Comparison of ENCODE assay signal across 10 cellular contexts in genomic region chr2:62307469-62308389, GRCh38.
DNase-seq lines count a peak whose midpoint lies in the region; ATAC-seq and TF ChIP-seq lines count a peak whose summit lies in the region.
"Had no signal": no experiment of that assay in that cellular context is flagged by ENCODE, and none has a peak within 500 bp of the region (broad histone marks: within the 10 kb centered on the region; RNA-seq: fewer than 3 reads in every experiment).

No MANE protein-coding gene starts in this region.

- H3K27me3 ChIP-seq in CD4-positive, alpha-beta memory T cell (ENCODE audit: insufficient read depth, low read length): no peaks in the 10 kb centered on the region
- H3K27me3 ChIP-seq in colonic mucosa (no peaks in the 10 kb centered on the region), neutrophil (no peaks in the 10 kb centered on the region)

- no peaks in the 10 kb centered on the region for H3K36me3 Mint-ChIP-seq in CD4-positive, alpha-beta memory T cell

- TF ChIP-seq CTCF in colonic mucosa (IDR thresholded peaks at IDR 0.05) (no peak), neutrophil (IDR thresholded peaks at IDR 0.05) (no peak)

- peaks cover 54 to 83% (median 66%) of the 10 kb centered on the region in 4 donors for H3K4me1 Mint-ChIP-seq in CD4-positive, alpha-beta memory T cell

- no peaks in the 10 kb centered on the region for H3K27me3 Mint-ChIP-seq in CD4-positive, alpha-beta memory T cell

- peak overlapping the region; percentile 2 for H3K27ac ChIP-seq in CD4-positive, alpha-beta memory T cell (ENCODE audit: low read depth, low read length)
- peak overlapping the region; percentile 72 for H3K27ac ChIP-seq in colonic mucosa
- H3K27ac ChIP-seq in neutrophil: peak overlapping the region; percentile 96

- no peaks in the 10 kb centered on the region for H3K9me3 Mint-ChIP-seq in CD4-positive, alpha-beta memory T cell

- no peak for TF ChIP-seq EP300 in Ishikawa (IDR thresholded peaks at IDR 0.05; ENCODE audit: borderline replicate concordance)

- H3K36me3 ChIP-seq in CD4-positive, alpha-beta memory T cell (ENCODE audit: insufficient read depth, low read length): no peaks in the 10 kb centered on the region
- H3K36me3 ChIP-seq in colonic mucosa (no peaks in the 10 kb centered on the region), neutrophil (no peaks in the 10 kb centered on the region)

- peak overlapping the region in 3 of 8 donors; percentile 30 to 75 (median 61) for H3K4me3 Mint-ChIP-seq in CD4-positive, alpha-beta memory T cell

- no peak overlapping the region for H3K9ac ChIP-seq in colonic mucosa (ENCODE audit: low read depth in 2 of 2, low read length in 2 of 2)
- H3K9ac ChIP-seq: SK-N-SH had no signal

- no peak for TF ChIP-seq RAD21 in Ishikawa (IDR thresholded peaks at IDR 0.05; ENCODE audit: low read depth)

- no peak for DNase-seq in CD4-positive, alpha-beta memory T cell
- DNase-seq in colonic mucosa (peak; percentile 78), HuH-7 (ENCODE audit: low spot score) (no peak), NCI-H526 (lab: John Stamatoyannopoulos, UW) (no peak), pons (ENCODE audit: low spot score) (no peak)
- DNase-seq: effector CD8-positive, alpha-beta T cell; SK-N-SH had no signal

- CTCF ChIA-PET in CD4-positive, alpha-beta memory T cell (lab: Charles Lee; ENCODE audit: partially characterized antibody): no interaction called here

- H3K9me3 ChIP-seq in CD4-positive, alpha-beta memory T cell (ENCODE audit: control insufficient read depth in 1 of 2, low read length in 2 of 2): no peaks in the 10 kb centered on the region
- no peaks in the 10 kb centered on the region for H3K9me3 ChIP-seq in colonic mucosa
- no peaks in the 10 kb centered on the region for H3K9me3 ChIP-seq in neutrophil
- H3K9me3 ChIP-seq: SK-N-SH had no signal

- peak overlapping the region; percentile 29 to 91 (median 82) for H3K27ac Mint-ChIP-seq in CD4-positive, alpha-beta memory T cell

- no peak for ATAC-seq in GM21619 (IDR thresholded peaks at IDR 0.05; ENCODE audit: unreplicated experiment)

- H3K4me1 ChIP-seq in CD4-positive, alpha-beta memory T cell (ENCODE audit: insufficient read depth, low read length): peaks cover 67% of the 10 kb centered on the region
- H3K4me1 ChIP-seq in colonic mucosa (peaks cover 25% of the 10 kb centered on the region), neutrophil (ENCODE audit: control insufficient read depth in 1 of 2, insufficient read depth in 1 of 2, low read depth in 1 of 2, low read length in 1 of 2) (peaks cover 63 to 65% of the 10 kb centered on the region in 2 experiments)

- no peak overlapping the region for H3K4me3 ChIP-seq in CD4-positive, alpha-beta memory T cell (ENCODE audit: low read length in 2 of 2)
- H3K4me3 ChIP-seq in colonic mucosa: no peak overlapping the region
- H3K4me3 ChIP-seq in neutrophil (ENCODE audit: low read depth in 1 of 2, low read length in 1 of 2): no peak overlapping the region

- intact Hi-C loops in CD4-positive, alpha-beta memory T cell (cut with micrococcal nuclease): loop anchor here (5.0 kb wide), 1 partner anchor 400 kb away; the partner anchor contains the start of gene EHBP1
- intact Hi-C loops in colonic mucosa (cut with DNase I): no loop called here

- POLR2A ChIA-PET in CD4-positive, alpha-beta memory T cell (lab: Charles Lee; ENCODE audit: partially characterized antibody): no interaction called here

TF ChIP-seq in Ishikawa, 13 proteins besides CTCF, POLR2A, EP300 and RAD21:
- TF ChIP-seq YY1 (IDR thresholded peaks at IDR 0.05; ENCODE audit: low read depth): no peak
- TF ChIP-seq TEAD4 (IDR thresholded peaks at IDR 0.05): no peak
- no peak for TF ChIP-seq FOXM1 (IDR thresholded peaks at IDR 0.05; ENCODE audit: borderline replicate concordance, low read depth)
- TF ChIP-seq MAX (IDR thresholded peaks at IDR 0.05): 0 out of 2 replicates have a peak, but pooled peaks have one; percentile 5
TF ChIP-seq in Ishikawa: peak in this region for 1.

Comparison
In these comparisons a context has a peak if more than half of its experiments do, and no peak if none do; other contexts are left out.
1. H3K27ac ChIP-seq: peak in every context shown above with its lines; median percentile 96 in neutrophil; 72 in colonic mucosa; 2 in CD4-positive, alpha-beta memory T cell.